In the genomic region with DNA sequence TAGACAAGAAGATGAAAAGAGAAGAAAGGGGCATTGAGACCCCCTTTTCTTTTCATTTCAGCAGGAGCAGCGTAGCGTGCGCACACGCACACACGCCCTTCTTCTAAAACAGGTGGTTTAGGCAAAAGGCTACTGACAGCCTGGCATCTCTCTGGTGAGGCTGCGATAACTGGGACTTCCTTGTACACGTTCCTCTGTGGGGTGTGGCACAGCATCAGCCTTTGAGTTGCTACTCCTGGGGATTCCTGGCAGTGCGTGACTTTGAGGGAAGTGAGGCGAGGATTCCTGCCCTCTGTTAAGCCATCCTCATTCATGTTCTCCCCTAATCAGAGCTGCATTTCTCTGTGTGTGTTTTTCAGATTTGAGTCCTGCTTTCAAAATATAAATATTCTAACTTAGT, we compare ENCODE assay signal across 12 cellular contexts.
A peak's percentile ranks its signal among the peaks of the same experiment; 100 is the strongest.
DNase-seq lines count a peak whose midpoint lies in the region; ATAC-seq, FAIRE-seq and TF ChIP-seq lines count a peak whose summit lies in the region.
"Had no signal": no experiment of that assay in that cellular context is flagged by ENCODE, and none has a peak within 500 bp of the region (broad histone marks: within the 10 kb centered on the region; RNA-seq: fewer than 3 reads in every experiment).

No MANE protein-coding gene starts in this region.

- no peak overlapping the region for H3K27ac Mint-ChIP-seq in GM23338
- H3K27ac Mint-ChIP-seq in activated CD4-positive, alpha-beta T cell treated with anti-CD3 and anti-CD28 coated beads, Interleukin-2, amount 10 ng/mL, durations not matched to agents 24 days and 14 days: no peak overlapping the region
- H3K27ac Mint-ChIP-seq: activated naive CD8-positive, alpha-beta T cell; CD8-positive, alpha-beta memory T cell had no signal

- no peaks in the 10 kb centered on the region; the same call in 2 of the 3 replicates for H3K4me1 Mint-ChIP-seq in GM23338
- no peaks in the 10 kb centered on the region for H3K4me1 Mint-ChIP-seq in activated CD4-positive, alpha-beta T cell treated with anti-CD3 and anti-CD28 coated beads, Interleukin-2, amount 10 ng/mL, durations not matched to agents 24 days and 14 days
- H3K4me1 Mint-ChIP-seq: CD8-positive, alpha-beta memory T cell had no signal

- no peaks in the 10 kb centered on the region for H4K20me1 ChIP-seq in GM23338 (replicated peaks; ENCODE audit: insufficient read depth)
- H4K20me1 ChIP-seq in SK-N-SH (ENCODE audit: insufficient read depth): no peaks in the 10 kb centered on the region
- H4K20me1 ChIP-seq in keratinocyte (ENCODE audit: control insufficient read depth, extremely low read depth, insufficient read depth, low read length): no peaks in the 10 kb centered on the region

- DNase-seq in GM23338 (ENCODE audit: low spot score) (no peak), SK-N-SH (no peak), keratinocyte (ENCODE audit: low read depth, low spot score) (peak; percentile 52), thyroid gland (peak; percentile 14 to 61), OCI-M1 (lab: John Stamatoyannopoulos, UW) (no peak)
- no peak for DNase-seq in activated CD4-positive, alpha-beta T cell treated with anti-CD3 and anti-CD28 coated beads, Interleukin-2, amount 10 ng/mL, durations not matched to agents 24 days and 14 days
- no peak for DNase-seq in stimulated activated CD4-positive, alpha-beta T cell treated with anti-CD3 and anti-CD28 coated beads, Interleukin-4, amount 100 ng/mL, for 4 hours
- DNase-seq: CD8-positive, alpha-beta memory T cell; NCI-H82; SJCRH30 had no signal

- no peak overlapping the region for H3K4me3 Mint-ChIP-seq in GM23338
- no peak overlapping the region for H3K4me3 Mint-ChIP-seq in activated CD4-positive, alpha-beta T cell treated with anti-CD3 and anti-CD28 coated beads, Interleukin-2, amount 10 ng/mL, durations not matched to agents 24 days and 14 days
- H3K4me3 Mint-ChIP-seq: activated naive CD8-positive, alpha-beta T cell; CD8-positive, alpha-beta memory T cell had no signal

- TF ChIP-seq EP300 in SK-N-SH (IDR thresholded peaks at IDR 0.05; ENCODE audit: borderline replicate concordance in 1 of 2, low read depth in 1 of 2, low read length in 1 of 2): no peak

- H3K36me3 ChIP-seq in GM23338 (ENCODE audit: insufficient read depth) (no peaks in the 10 kb centered on the region), SK-N-SH (replicated peaks in 1 of 2; ENCODE audit: control insufficient read depth in 1 of 2, insufficient read depth in 2 of 2, low read length in 1 of 2) (no peaks in the 10 kb centered on the region), keratinocyte (ENCODE audit: control insufficient read depth in 2 of 2, extremely low read depth in 1 of 2, insufficient read depth in 2 of 2, low read length in 2 of 2) (no peaks in the 10 kb centered on the region), thyroid gland (no peaks in the 10 kb centered on the region)
- H3K36me3 ChIP-seq: SJCRH30 had no signal

- H3K9me1 ChIP-seq in keratinocyte (ENCODE audit: control insufficient read depth, extremely low read depth, insufficient read depth, low read length): no peaks in the 10 kb centered on the region

- TF ChIP-seq CTCF in GM23338 (conservative IDR thresholded peaks at IDR 0.05; ENCODE audit: low read depth in 2 of 2) (no peak), SK-N-SH (IDR thresholded peaks at IDR 0.05) (no peak), keratinocyte (optimal IDR thresholded peaks at IDR 0.05 in 1 of 3, IDR thresholded peaks at IDR 0.05 in 1 of 3, conservative IDR thresholded peaks at IDR 0.05 in 1 of 3; ENCODE audit: extremely low read depth in 1 of 3, insufficient read depth in 2 of 3, low read length in 3 of 3) (no peak), thyroid gland (IDR thresholded peaks at IDR 0.05) (no peak)

- peaks cover 2% of the 10 kb centered on the region for H3K27me3 Mint-ChIP-seq in GM23338 (ENCODE audit: insufficient read depth, low read depth, poor library complexity)
- peaks cover 1% of the 10 kb centered on the region for H3K27me3 Mint-ChIP-seq in activated CD4-positive, alpha-beta T cell treated with anti-CD3 and anti-CD28 coated beads, Interleukin-2, amount 10 ng/mL, durations not matched to agents 24 days and 14 days

- H3K4me2 ChIP-seq in GM23338 (no peak overlapping the region), SK-N-SH (no peak overlapping the region), keratinocyte (ENCODE audit: control insufficient read depth, extremely low read depth, insufficient read depth, low read depth, low read length) (peak overlapping the region; percentile 42)

- no peaks in the 10 kb centered on the region for H3F3A ChIP-seq in GM23338 (replicated peaks; ENCODE audit: low read depth)
- H3F3A ChIP-seq in SK-N-SH (replicated peaks; ENCODE audit: insufficient read depth): no peaks in the 10 kb centered on the region

- FAIRE-seq in keratinocyte (lab: Jason Lieb, UNC): peak; percentile 97
- FAIRE-seq: HepG2 had no signal

- TF ChIP-seq POLR2A in thyroid gland (IDR thresholded peaks at IDR 0.05): no peak

- dilution Hi-C loops in keratinocyte (cut with MboI; ENCODE audit: extremely low pct_ligation_motif_present, low sequenced_read_pairs): no loop called here

- ATAC-seq in GM23338: no peak
- ATAC-seq: HepG2 had no signal

- intact Hi-C loops in thyroid gland (cut with DNase I): no loop called here
- intact Hi-C loops in activated CD4-positive, alpha-beta T cell treated with anti-CD3 and anti-CD28 coated beads, Interleukin-2, amount 10 ng/mL, durations not matched to agents 24 days and 14 days (cut with micrococcal nuclease): no loop called here

- no peaks in the 10 kb centered on the region for H3K79me2 ChIP-seq in GM23338 (replicated peaks; ENCODE audit: insufficient read depth)
- H3K79me2 ChIP-seq in SK-N-SH (ENCODE audit: insufficient read depth): no peaks in the 10 kb centered on the region
- no peaks in the 10 kb centered on the region for H3K79me2 ChIP-seq in keratinocyte (ENCODE audit: control insufficient read depth, insufficient read depth, low read length)

- H3K9me2 ChIP-seq in GM23338 (ENCODE audit: insufficient read depth): peaks cover 9% of the 10 kb centered on the region
- H3K9me2 ChIP-seq in SK-N-SH: no peaks in the 10 kb centered on the region

- no peak overlapping the region for H3K4me3 ChIP-seq in GM23338
- no peak overlapping the region for H3K4me3 ChIP-seq in SK-N-SH (ENCODE audit: low read depth in 2 of 2, low read length in 1 of 2)
- H3K4me3 ChIP-seq in keratinocyte (ENCODE audit: control insufficient read depth in 2 of 3, extremely low read depth in 1 of 3, insufficient read depth in 2 of 3, low read depth in 1 of 3, low read length in 3 of 3): no peak overlapping the region
- H3K4me3 ChIP-seq in thyroid gland (replicated peaks in 1 of 3): no peak overlapping the region
- H3K4me3 ChIP-seq: SJCRH30 had no signal

- H3K4me1 ChIP-seq in GM23338 (ENCODE audit: insufficient read depth) (no peaks in the 10 kb centered on the region), SK-N-SH (ENCODE audit: control insufficient read depth in 1 of 2, insufficient read depth in 2 of 2, low read depth in 1 of 2, low read length in 1 of 2) (peaks cover 0 to 4% of the 10 kb centered on the region in 2 experiments; a peak in 2 of 4 replicates), keratinocyte (ENCODE audit: control insufficient read depth, extremely low read depth, insufficient read depth, low read length) (peaks cover 16% of the 10 kb centered on the region), thyroid gland (peaks cover 5 to 15% of the 10 kb centered on the region in 2 donors)

- no peak for TF ChIP-seq RAD21 in SK-N-SH (IDR thresholded peaks at IDR 0.05; ENCODE audit: low read length)

- 78% methylated on average over 9 of the region's 9 CpGs for whole genome bisulfite sequencing in SK-N-SH (ENCODE audit: low lambda C conversion rate)
- WGBS in thyroid gland, 2 donors: 67 to 69% methylated on average over 9 of the region's 9 CpGs

- H3K9ac ChIP-seq in SK-N-SH (no peak overlapping the region), keratinocyte (ENCODE audit: control insufficient read depth, extremely low read depth, insufficient read depth, low read length) (peak overlapping the region; percentile 18)

- H3K36me3 Mint-ChIP-seq in GM23338 (ENCODE audit: low read depth): no peaks in the 10 kb centered on the region
- no peaks in the 10 kb centered on the region for H3K36me3 Mint-ChIP-seq in activated CD4-positive, alpha-beta T cell treated with anti-CD3 and anti-CD28 coated beads, Interleukin-2, amount 10 ng/mL, durations not matched to agents 24 days and 14 days (ENCODE audit: low read depth)
- H3K36me3 Mint-ChIP-seq: activated naive CD8-positive, alpha-beta T cell; CD8-positive, alpha-beta memory T cell had no signal

- H3K27me3 ChIP-seq in GM23338 (ENCODE audit: insufficient read depth) (no peaks in the 10 kb centered on the region), SK-N-SH (ENCODE audit: insufficient read depth) (no peaks in the 10 kb centered on the region), keratinocyte (ENCODE audit: control insufficient read depth, extremely low read depth, insufficient read depth, low read length) (peaks cover 5% of the 10 kb centered on the region), thyroid gland (no peaks in the 10 kb centered on the region)
- H3K27me3 ChIP-seq: SJCRH30 had no signal

- CTCF ChIA-PET in SK-N-SH (lab: Yijun Ruan, JAX): interaction anchor here (1.5 kb wide), 1 partner anchor 23 kb away, joined by 7 read pairs; no protein-coding TSS in a partner anchor

- POLR2A ChIA-PET in SK-N-SH (lab: Yijun Ruan, JAX): no interaction called here

- H3K9me3 Mint-ChIP-seq in GM23338: no peaks in the 10 kb centered on the region; the same call in 2 of the 3 replicates
- no peaks in the 10 kb centered on the region for H3K9me3 Mint-ChIP-seq in activated CD4-positive, alpha-beta T cell treated with anti-CD3 and anti-CD28 coated beads, Interleukin-2, amount 10 ng/mL, durations not matched to agents 24 days and 14 days
- H3K9me3 Mint-ChIP-seq: CD8-positive, alpha-beta memory T cell had no signal

- H3K27ac ChIP-seq in GM23338 (ENCODE audit: low read depth): no peak overlapping the region
- H3K27ac ChIP-seq in SK-N-SH (ENCODE audit: low read depth in 2 of 2, low read length in 1 of 2): no peak overlapping the region
- H3K27ac ChIP-seq in keratinocyte (ENCODE audit: control insufficient read depth, insufficient read depth, low read length): peak overlapping the region; percentile 37
- H3K27ac ChIP-seq in thyroid gland: peak overlapping the region in 2 of 3 donors; percentile 1 to 28
- H3K27ac ChIP-seq: SJCRH30 had no signal

- H2AFZ ChIP-seq in GM23338: peak overlapping the region; percentile 66; the same call in 1 of the 2 replicates
- H2AFZ ChIP-seq in SK-N-SH (ENCODE audit: low read depth): peak overlapping the region; percentile 30; the same call in 1 of the 2 replicates
- no peak overlapping the region for H2AFZ ChIP-seq in keratinocyte (ENCODE audit: control insufficient read depth, low read length)

- H3K9me3 ChIP-seq in SK-N-SH (no peaks in the 10 kb centered on the region), keratinocyte (ENCODE audit: control insufficient read depth, low read depth, low read length) (no peaks in the 10 kb centered on the region), thyroid gland (no peaks in the 10 kb centered on the region)
- H3K9me3 ChIP-seq: SJCRH30 had no signal

TF ChIP-seq in GM23338, 12 proteins besides CTCF, POLR2A, EP300 and RAD21 (continues in another document):
- no peak for TF ChIP-seq NANOG (IDR thresholded peaks at IDR 0.05; ENCODE audit: borderline replicate concordance)

TF ChIP-seq in SK-N-SH, 30 proteins besides CTCF, POLR2A, EP300 and RAD21 (continues in another document):
- no peak for TF ChIP-seq JUND (IDR thresholded peaks at IDR 0.05)
- TF ChIP-seq NRF1 (IDR thresholded peaks at IDR 0.05; ENCODE audit: low read depth, low read length): no peak

Comparison
In these comparisons a context has a peak if more than half of its experiments do, and no peak if none do; other contexts are left out.
1. DNase-seq: peak in keratinocyte (single experiment) and thyroid gland (2 of 2); none in GM23338 (single experiment), SK-N-SH (single experiment), activated CD4-positive, alpha-beta T cell treated with anti-CD3 and anti-CD28 coated beads, Interleukin-2, amount 10 ng/mL, durations not matched to agents 24 days and 14 days (single experiment), stimulated activated CD4-positive, alpha-beta T cell treated with anti-CD3 and anti-CD28 coated beads, Interleukin-4, amount 100 ng/mL, for 4 hours (0 of 2) and OCI-M1 (single experiment).
2. H3K27ac ChIP-seq: peak in keratinocyte (single experiment) and thyroid gland (2 of 3); none in GM23338 (single experiment) and SK-N-SH (0 of 2).